Comparison of ENCODE assay signal across 9 cellular contexts in the genomic region with DNA sequence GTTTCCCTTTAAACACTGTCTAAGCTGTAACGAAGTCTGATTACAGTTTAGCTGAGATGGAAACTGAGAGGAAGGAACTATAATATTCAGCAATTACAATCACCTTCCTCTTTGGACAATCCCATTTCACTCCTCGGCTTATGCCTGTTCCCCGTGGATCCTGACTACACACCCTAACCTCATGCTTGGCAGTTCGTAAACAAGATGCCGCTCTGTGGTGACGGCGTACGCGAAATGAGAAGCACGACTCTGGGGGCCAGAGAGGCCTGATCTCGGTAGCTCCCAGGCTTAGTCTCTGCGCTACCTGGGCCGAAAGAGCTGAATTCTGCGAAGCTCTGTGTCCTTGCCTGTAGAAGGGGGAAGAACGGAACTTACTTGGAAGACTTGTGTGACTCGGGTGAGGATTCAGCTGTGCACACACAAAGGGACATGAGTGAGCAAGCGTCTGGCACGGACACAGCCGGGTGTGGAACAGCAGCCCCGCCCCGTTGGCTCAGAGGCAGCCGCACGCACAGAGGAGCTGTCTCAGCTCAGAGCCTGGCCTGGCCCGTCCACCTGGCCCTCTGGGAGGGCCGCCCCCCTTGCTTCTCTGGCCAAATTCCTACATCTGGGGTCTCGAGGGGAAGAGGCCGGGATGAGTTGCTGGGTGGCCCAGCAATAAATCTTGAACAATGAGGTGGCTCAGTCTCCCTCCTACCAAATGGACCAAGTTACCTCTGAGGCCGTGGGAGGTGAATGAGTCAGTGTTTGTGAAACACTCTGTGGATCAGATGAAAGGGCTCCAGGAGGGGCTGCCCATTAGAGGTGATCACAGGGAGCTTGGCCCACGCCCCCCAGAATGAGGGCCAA.
DNase-seq lines count a peak whose midpoint lies in the region; ATAC-seq and TF ChIP-seq lines count a peak whose summit lies in the region.
"Had no signal": no experiment of that assay in that cellular context is flagged by ENCODE, and none has a peak within 500 bp of the region (broad histone marks: within the 10 kb centered on the region; RNA-seq: fewer than 3 reads in every experiment).

No MANE protein-coding gene starts in this region.

- H3K36me3 ChIP-seq in adipocyte (ENCODE audit: control insufficient read depth, insufficient read depth, low read length, severe bottlenecking) = no peaks in the 10 kb centered on the region
- no peaks in the 10 kb centered on the region for H3K36me3 ChIP-seq in left lung
- no peaks in the 10 kb centered on the region for H3K36me3 ChIP-seq in suprapubic skin

- H3K4me3 ChIP-seq in adipocyte (ENCODE audit: low read length) (peak overlapping the region; percentile 14), left lung (peak overlapping the region in 1 of 2 donors; percentile 9), suprapubic skin (peak overlapping the region; percentile 42)

- H3K9ac ChIP-seq in adipocyte (ENCODE audit: low read length) = no peak overlapping the region

- WGBS in suprapubic skin = 41% methylated on average over 22 of the region's 29 CpGs

- intact Hi-C loops in left lung (cut with DNase I) = no loop called here

- H3K27me3 ChIP-seq in adipocyte (replicated peaks; ENCODE audit: control insufficient read depth, insufficient read depth, low read length) = peaks cover 43% of the 10 kb centered on the region
- peaks cover 0 to 8% of the 10 kb centered on the region in 2 donors for H3K27me3 ChIP-seq in left lung
- H3K27me3 ChIP-seq in suprapubic skin = no peaks in the 10 kb centered on the region

- no peak for TF ChIP-seq EP300 in suprapubic skin (IDR thresholded peaks at IDR 0.05)

- ATAC-seq in left lung = peak; percentile 45

- TF ChIP-seq CTCF in left lung (IDR thresholded peaks at IDR 0.05) (no peak), suprapubic skin (IDR thresholded peaks at IDR 0.05) (no peak)

- TF ChIP-seq POLR2A in suprapubic skin (IDR thresholded peaks at IDR 0.05) = no peak

- peaks cover 10% of the 10 kb centered on the region for H3K4me1 ChIP-seq in adipocyte (ENCODE audit: control insufficient read depth, insufficient read depth, low read length)
- H3K4me1 ChIP-seq in left lung = peaks cover 0 to 9% of the 10 kb centered on the region in 2 donors
- H3K4me1 ChIP-seq in suprapubic skin = peaks cover 19% of the 10 kb centered on the region

- DNase-seq in activated T-cell treated with anti-CD3 and anti-CD28 coated beads for 48 hours (ENCODE audit: low read depth) = peak; percentile 8
- no peak for DNase-seq in activated T-cell treated with anti-CD3 and anti-CD28 coated beads, Interleukin-2, amount 50 U/mL, for 1 hour
- no peak for DNase-seq in adipocyte (ENCODE audit: low read depth)
- peak in 1 of 2 donors; percentile 79 for DNase-seq in left lung
- no peak for DNase-seq in suprapubic skin (ENCODE audit: low spot score in 2 of 2)
- no peak for DNase-seq in caudate nucleus (lab: John Stamatoyannopoulos, UW)
- no peak for DNase-seq in EL
- DNase-seq in NCI-H524 (lab: John Stamatoyannopoulos, UW) = no peak
- DNase-seq: NCI-H446 treated with DMSO at 0.1 percent for 48 hours had no signal

- H3K9me3 ChIP-seq in adipocyte (ENCODE audit: control insufficient read depth, low read length) = no peaks in the 10 kb centered on the region
- no peaks in the 10 kb centered on the region for H3K9me3 ChIP-seq in left lung
- H3K9me3 ChIP-seq in suprapubic skin = no peaks in the 10 kb centered on the region

- H3K27ac ChIP-seq in left lung (no peak overlapping the region), suprapubic skin (peak overlapping the region; percentile 36), caudate nucleus (ENCODE audit: low read depth, low read length) (no peak overlapping the region)
